17 cellular contexts compared by ENCODE assay signal in the genomic region with DNA sequence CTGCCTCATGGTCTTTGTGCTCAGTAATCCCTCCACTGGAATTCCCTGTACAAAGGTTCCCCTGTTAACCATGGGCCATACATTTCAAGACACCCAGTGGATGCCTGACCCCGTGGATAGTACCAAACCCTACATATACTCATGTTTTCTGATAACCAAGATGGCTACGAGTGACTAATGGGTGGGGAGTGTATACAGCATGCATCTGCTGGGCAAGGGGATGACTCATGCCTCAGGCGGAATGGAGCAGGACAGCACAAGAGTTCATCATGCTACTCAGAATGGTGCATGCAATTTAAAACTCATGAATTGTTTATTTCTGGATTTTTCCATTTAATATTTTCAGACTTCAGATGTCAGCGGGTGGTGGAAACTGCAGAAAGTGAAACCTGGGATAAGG. TPM values are rescaled to one million over a fixed set of nuclear protein-coding genes. Genes with fewer than 3 reads are reported as not detected.
A peak's percentile ranks its signal among the peaks of the same experiment; 100 is the strongest.
DNase-seq lines count a peak whose midpoint lies in the region; ATAC-seq and TF ChIP-seq lines count a peak whose summit lies in the region.
"Had no signal": no experiment of that assay in that cellular context is flagged by ENCODE, and none has a peak within 500 bp of the region (broad histone marks: within the 10 kb centered on the region; RNA-seq: fewer than 3 reads in every experiment).

No MANE protein-coding gene starts in this region.

- WGBS in thyroid gland, 2 donors = 81 to 84% methylated on average over 4 of the region's 4 CpGs

- intact Hi-C loops in thyroid gland (cut with DNase I) = no loop called here
- intact Hi-C loops in CD14-positive monocyte (cut with micrococcal nuclease) = no loop called here

- H3K27me3 Mint-ChIP-seq in HFFc6 (ENCODE audit: insufficient read depth) (peaks cover 2% of the 10 kb centered on the region; the same call in 1 of the 2 replicates), progenitor cell of endocrine pancreas (peaks cover 5% of the 10 kb centered on the region), CD14-positive monocyte (ENCODE audit: low read depth in 3 of 3) (peaks cover 2 to 14% (median 7%) of the 10 kb centered on the region in 3 donors)
- peaks cover 30% of the 10 kb centered on the region for H3K27me3 Mint-ChIP-seq in activated T-helper 17 cell treated with anti-CD3 and anti-CD28 coated beads, Interleukin-2, amount 50 U/mL, for 72 hours

- H3K4me3 ChIP-seq in AG10803 (ENCODE audit: low read length) = no peak overlapping the region
- H3K4me3 ChIP-seq in thyroid gland (replicated peaks in 1 of 3) = no peak overlapping the region
- H3K4me3 ChIP-seq: SJSA1 had no signal

- H3K4me1 ChIP-seq in thyroid gland = no peaks in the 10 kb centered on the region

- no peaks in the 10 kb centered on the region for H3K9me3 ChIP-seq in thyroid gland
- H3K9me3 ChIP-seq: SJSA1 had no signal

- DNase-seq in AG10803 (ENCODE audit: low read depth) (peak; percentile 43), HFFc6 (peak; percentile 66), iris pigment epithelial cell (ENCODE audit: low read depth) (peak; percentile 81), amniotic stem cell (lab: John Stamatoyannopoulos, UW) (no peak), progenitor cell of endocrine pancreas (ENCODE audit: low spot score, unreplicated experiment) (no peak), thyroid gland (no peak), CD14-positive monocyte (ENCODE audit: low spot score) (no peak)
- DNase-seq: activated CD8-positive, alpha-beta memory T cell treated with anti-CD3 and anti-CD28 coated beads, Interleukin-2, amount 50 U/mL, for 4 hours; cortex of kidney; left cardiac atrium; naive B cell; NCI-H187 had no signal

- no peak overlapping the region for H3K27ac ChIP-seq in thyroid gland
- H3K27ac ChIP-seq: C4-2B, SJSA1 had no signal

- H3K27ac Mint-ChIP-seq in HFFc6 (no peak overlapping the region), progenitor cell of endocrine pancreas (no peak overlapping the region), CD14-positive monocyte (no peak overlapping the region)
- H3K27ac Mint-ChIP-seq in activated T-helper 17 cell treated with anti-CD3 and anti-CD28 coated beads, Interleukin-2, amount 50 U/mL, for 72 hours = no peak overlapping the region
- H3K27ac Mint-ChIP-seq: activated naive CD8-positive, alpha-beta T cell; naive B cell had no signal

- H3K27me3 ChIP-seq in thyroid gland = no peaks in the 10 kb centered on the region
- H3K27me3 ChIP-seq: SJSA1 had no signal

- ATAC-seq in activated T-helper 17 cell treated with anti-CD3 and anti-CD28 coated beads, Interleukin-2, amount 50 U/mL, for 72 hours (replicated peaks) = peak; percentile 51
- ATAC-seq: sciatic nerve had no signal

- TF ChIP-seq POLR2A in thyroid gland (IDR thresholded peaks at IDR 0.05) = no peak

- H3K36me3 ChIP-seq in thyroid gland = no peaks in the 10 kb centered on the region
- H3K36me3 ChIP-seq: SJSA1 had no signal

- H3K9me3 Mint-ChIP-seq in HFFc6 (no peaks in the 10 kb centered on the region), progenitor cell of endocrine pancreas (ENCODE audit: low read depth) (peaks cover 7% of the 10 kb centered on the region), CD14-positive monocyte (peaks cover 3 to 13% (median 10%) of the 10 kb centered on the region in 7 donors)
- peaks cover 6% of the 10 kb centered on the region for H3K9me3 Mint-ChIP-seq in activated T-helper 17 cell treated with anti-CD3 and anti-CD28 coated beads, Interleukin-2, amount 50 U/mL, for 72 hours

- H3K4me3 Mint-ChIP-seq in HFFc6 = no peak overlapping the region
- no peak overlapping the region for H3K4me3 Mint-ChIP-seq in activated T-helper 17 cell treated with anti-CD3 and anti-CD28 coated beads, Interleukin-2, amount 50 U/mL, for 72 hours
- no peak overlapping the region for H3K4me3 Mint-ChIP-seq in progenitor cell of endocrine pancreas (ENCODE audit: low read depth)
- no peak overlapping the region for H3K4me3 Mint-ChIP-seq in CD14-positive monocyte
- H3K4me3 Mint-ChIP-seq: activated naive CD8-positive, alpha-beta T cell; naive B cell had no signal

- H3K4me1 Mint-ChIP-seq in HFFc6 (ENCODE audit: low read depth) (peaks cover 8% of the 10 kb centered on the region), progenitor cell of endocrine pancreas (ENCODE audit: low read depth) (no peaks in the 10 kb centered on the region), CD14-positive monocyte (no peaks in the 10 kb centered on the region)
- no peaks in the 10 kb centered on the region for H3K4me1 Mint-ChIP-seq in activated T-helper 17 cell treated with anti-CD3 and anti-CD28 coated beads, Interleukin-2, amount 50 U/mL, for 72 hours
- H3K4me1 Mint-ChIP-seq: naive B cell had no signal

- TF ChIP-seq CTCF in AG10803 (conservative IDR thresholded peaks at IDR 0.05; ENCODE audit: low read length) (no peak), HFFc6 (IDR thresholded peaks at IDR 0.05) (no peak), progenitor cell of endocrine pancreas (IDR thresholded peaks at IDR 0.05; ENCODE audit: unreplicated experiment) (no peak), thyroid gland (IDR thresholded peaks at IDR 0.05) (no peak), CD14-positive monocyte (IDR thresholded peaks at IDR 0.05) (no peak)

- H3K36me3 Mint-ChIP-seq in HFFc6 (ENCODE audit: low read depth) = no peaks in the 10 kb centered on the region
- no peaks in the 10 kb centered on the region for H3K36me3 Mint-ChIP-seq in activated T-helper 17 cell treated with anti-CD3 and anti-CD28 coated beads, Interleukin-2, amount 50 U/mL, for 72 hours (ENCODE audit: low read depth)
- H3K36me3 Mint-ChIP-seq in progenitor cell of endocrine pancreas (ENCODE audit: insufficient read depth) = peaks cover 5% of the 10 kb centered on the region
- H3K36me3 Mint-ChIP-seq in CD14-positive monocyte = no peaks in the 10 kb centered on the region

RNA-seq across cellular contexts. Expression of a gene that starts 13.3 kb away (rescaled TPM):
- total RNA-seq in HFFc6 (2021; fragmentation: NEBNext Ultra II Directional; extraction: Animal tissue kit (Norgen Biotek cat#: 25700)) = not detected
- under 1 TPM in 1 of 2 donors, not detected in 1; 0.05 TPM for total RNA-seq in activated T-helper 17 cell treated with anti-CD3 and anti-CD28 coated beads, Interleukin-2, amount 50 U/mL, for 72 hours
- 15.9 and 16.2 TPM in 2 replicates for total RNA-seq in progenitor cell of endocrine pancreas
- under 1 TPM; 0.11 to 0.46 (median 0.14) TPM for total RNA-seq in thyroid gland
- polyA plus RNA-seq in CD14-positive monocyte = under 1 TPM; 0.03 to 0.16 TPM

RNA-seq across cellular contexts. Expression of a gene that starts 53.6 kb away (rescaled TPM):
- 10 to 100 TPM; 31.3 to 37.1 (median 33.9) TPM for total RNA-seq in HFFc6 (2021; fragmentation: NEBNext Ultra II Directional; extraction: Animal tissue kit (Norgen Biotek cat#: 25700))
- total RNA-seq in activated T-helper 17 cell treated with anti-CD3 and anti-CD28 coated beads, Interleukin-2, amount 50 U/mL, for 72 hours = 10 to 100 TPM; 38.5 to 43.2 TPM
- total RNA-seq in progenitor cell of endocrine pancreas (45.3 and 49.4 TPM in 2 replicates), thyroid gland (100 to 1,000 TPM in 2 of 4 donors, 10 to 100 TPM in 2; 55.3 to 127 (median 92.9) TPM)
- 10 to 100 TPM; 26.8 to 32.1 TPM for polyA plus RNA-seq in CD14-positive monocyte

Comparison
In these comparisons a context has a peak if more than half of its experiments do, and no peak if none do; other contexts are left out.
1. DNase-seq: peak in AG10803 (single experiment), HFFc6 (single experiment) and iris pigment epithelial cell (single experiment); none in amniotic stem cell (single experiment), progenitor cell of endocrine pancreas (single experiment), thyroid gland (0 of 2) and CD14-positive monocyte (single experiment).
2. RNA of a gene that starts 13.3 kb away (total RNA-seq): 15.9 to 16.2 TPM in progenitor cell of endocrine pancreas; 0.11 to 0.46 TPM in thyroid gland, 0.05 TPM in activated T-helper 17 cell treated with anti-CD3 and anti-CD28 coated beads, Interleukin-2, amount 50 U/mL, for 72 hours and not detected in HFFc6; every median in the first group is over 10 times any median in the second.